ENCODE assay signal across 18 cellular contexts in genomic region chr1:239819075-239819474, GRCh38.
A peak's percentile ranks its signal among the peaks of the same experiment; 100 is the strongest.
DNase-seq lines count a peak whose midpoint lies in the region; TF ChIP-seq lines count a peak whose summit lies in the region.
"Had no signal": no experiment of that assay in that cellular context is flagged by ENCODE, and none has a peak within 500 bp of the region (broad histone marks: within the 10 kb centered on the region; RNA-seq: fewer than 3 reads in every experiment).

No MANE protein-coding gene starts in this region.

- no peak overlapping the region for H3K27ac Mint-ChIP-seq in activated naive CD4-positive, alpha-beta T cell treated with anti-CD3 and anti-CD28 coated beads for 36 hours
- no peak overlapping the region for H3K27ac Mint-ChIP-seq in HFFc6
- H3K27ac Mint-ChIP-seq: activated naive CD4-positive, alpha-beta T cell treated with anti-CD3 and anti-CD28 coated beads, Interleukin-2, amount 50 U/mL, for 72 hours had no signal

- no peaks in the 10 kb centered on the region for H3K36me3 Mint-ChIP-seq in activated naive CD4-positive, alpha-beta T cell treated with anti-CD3 and anti-CD28 coated beads for 36 hours (ENCODE audit: low read depth)
- H3K36me3 Mint-ChIP-seq in HFFc6 (ENCODE audit: low read depth), result no peaks in the 10 kb centered on the region
- H3K36me3 Mint-ChIP-seq: activated naive CD4-positive, alpha-beta T cell treated with anti-CD3 and anti-CD28 coated beads, Interleukin-2, amount 50 U/mL, for 72 hours; immature natural killer cell had no signal

- H3K4me3 Mint-ChIP-seq in activated naive CD4-positive, alpha-beta T cell treated with anti-CD3 and anti-CD28 coated beads for 36 hours, result no peak overlapping the region
- H3K4me3 Mint-ChIP-seq in HFFc6, result no peak overlapping the region

- TF ChIP-seq CTCF in HFFc6 (IDR thresholded peaks at IDR 0.05) (peak; percentile 36; the same call in 1 of the 2 replicates), astrocyte of the cerebellum (IDR thresholded peaks at IDR 0.05; ENCODE audit: low read depth, low read length, missing control alignments) (peak; percentile 5), retinal pigment epithelial cell (conservative IDR thresholded peaks at IDR 0.05; ENCODE audit: low read depth, low read length) (peak; percentile 39)

- CTCF ChIA-PET in activated naive CD4-positive, alpha-beta T cell treated with anti-CD3 and anti-CD28 coated beads for 36 hours (lab: Charles Lee), result interaction anchor here (0.6 to 2.4 kb wide), 7 partner anchors 14 to 413 kb away, joined by 3 to 7 read pairs (median 5); no protein-coding TSS in a partner anchor

- no peaks in the 10 kb centered on the region for H3K27me3 Mint-ChIP-seq in activated naive CD4-positive, alpha-beta T cell treated with anti-CD3 and anti-CD28 coated beads for 36 hours (ENCODE audit: low read depth)
- 0 out of 2 replicates have a peak, but pooled peaks cover 5% of the 10 kb centered on the region for H3K27me3 Mint-ChIP-seq in HFFc6 (ENCODE audit: insufficient read depth)

- intact Hi-C loops in activated naive CD4-positive, alpha-beta T cell treated with anti-CD3 and anti-CD28 coated beads for 36 hours (cut with micrococcal nuclease), result loop anchor here (5.0 kb wide), 1 partner anchor 512 kb away; no protein-coding TSS in a partner anchor

- no peak overlapping the region for H3K4me3 ChIP-seq in astrocyte of the cerebellum (ENCODE audit: low read depth, low read length)
- H3K4me3 ChIP-seq in retinal pigment epithelial cell (ENCODE audit: low read length), result no peak overlapping the region
- H3K4me3 ChIP-seq: ovary, vagina had no signal

- no peaks in the 10 kb centered on the region for H3K9me3 Mint-ChIP-seq in activated naive CD4-positive, alpha-beta T cell treated with anti-CD3 and anti-CD28 coated beads for 36 hours
- no peaks in the 10 kb centered on the region; the same call in 1 of the 2 replicates for H3K9me3 Mint-ChIP-seq in HFFc6
- H3K9me3 Mint-ChIP-seq: activated naive CD4-positive, alpha-beta T cell treated with anti-CD3 and anti-CD28 coated beads, Interleukin-2, amount 50 U/mL, for 72 hours; immature natural killer cell had no signal

- H3K4me1 Mint-ChIP-seq in activated naive CD4-positive, alpha-beta T cell treated with anti-CD3 and anti-CD28 coated beads for 36 hours (ENCODE audit: low read depth), result peaks cover 9% of the 10 kb centered on the region
- H3K4me1 Mint-ChIP-seq in HFFc6 (ENCODE audit: low read depth), result peaks cover 39% of the 10 kb centered on the region

- in situ Hi-C loops in astrocyte of the cerebellum (cut with HindIII; ENCODE audit: low sequenced_read_pairs), result no loop called here

- DNase-seq in activated naive CD4-positive, alpha-beta T cell treated with anti-CD3 and anti-CD28 coated beads for 36 hours, result peak; percentile 31
- DNase-seq in activated naive CD4-positive, alpha-beta T cell (lab: John Stamatoyannopoulos, UW), result no peak
- DNase-seq in HFFc6 (no peak), astrocyte of the cerebellum (ENCODE audit: low read depth) (no peak), retinal pigment epithelial cell (ENCODE audit: low read depth) (no peak), glomerular visceral epithelial cell (ENCODE audit: extremely low spot score) (no peak), NCI-H345 treated with DMSO at 0.1 percent for 48 hours (lab: John Stamatoyannopoulos, UW; ENCODE audit: unreplicated experiment) (no peak), LoVo (ENCODE audit: low spot score) (no peak)
- DNase-seq: dermis blood vessel endothelial cell, erythroblast, NCI-H1105 treated with DMSO at 0.1 percent for 48 hours, NCI-H2171, NCI-H82, ovary, RPMI8226 had no signal
